ENCODE assay signal across 9 cellular contexts in the genomic region with DNA sequence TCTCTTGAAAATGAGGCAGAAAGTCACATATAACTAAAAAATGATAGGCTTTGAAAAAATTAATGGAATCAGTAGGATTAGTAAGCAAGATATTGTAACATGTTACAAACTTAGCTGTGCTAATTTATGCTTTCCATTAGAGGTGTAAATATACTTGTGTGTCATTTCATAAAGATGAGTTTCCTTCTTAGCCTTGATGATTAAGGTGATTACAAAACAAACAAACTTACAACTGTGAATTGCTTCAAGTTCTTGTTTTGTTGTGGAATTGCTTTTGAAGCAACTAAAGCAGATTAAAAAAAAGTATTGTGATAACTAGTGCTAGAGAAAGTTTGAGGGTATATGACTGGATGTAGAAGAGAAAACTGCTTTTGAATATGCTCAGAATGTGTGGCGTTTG.
"Had no signal": no experiment of that assay in that cellular context is flagged by ENCODE, and none has a peak within 500 bp of the region (broad histone marks: within the 10 kb centered on the region; RNA-seq: fewer than 3 reads in every experiment).

No MANE protein-coding gene starts in this region.

- H3K27ac Mint-ChIP-seq: GM23338, HFFc6 had no signal

- H3K36me3 ChIP-seq: HAP-1 had no signal

- H3K4me2 ChIP-seq: GM23338 had no signal

- H3K4me1 ChIP-seq: HAP-1 had no signal

- DNase-seq: H7, HFFc6, IMR-90 had no signal

- H3K4me3 Mint-ChIP-seq: GM23338, HFFc6 had no signal

- H3K9me3 Mint-ChIP-seq: GM23338, HFFc6 had no signal

- H3K9me3 ChIP-seq: HAP-1 had no signal

- ATAC-seq: GM23338, HCT116, K562 had no signal

- H2AFZ ChIP-seq: GM23338 had no signal

- FAIRE-seq: H1, HTR-8/SVneo, K562 had no signal

- H3K4me3 ChIP-seq: GM23338, HAP-1, K562 had no signal
